1 cellular context compared by ENCODE assay signal in genomic region chr12:31733549-31734432, GRCh38.
TF ChIP-seq lines count a peak whose summit lies in the region.
"Not testable (repeated sequence)": the region's sequence is repeated elsewhere in the genome, so short reads cannot be mapped to it uniquely, and the experiment has no call there.

No MANE protein-coding gene starts in this region.

TF ChIP-seq in K562, 482 proteins besides CTCF, POLR2A, EP300 and RAD21 (continued from another document and continues in another):
- TF ChIP-seq TFE3 (CRISPR knock-in tag; IDR thresholded peaks at IDR 0.05) (0 out of 2 replicates have a peak, but pooled peaks have one; percentile 16), KLF6 (CRISPR knock-in tag; IDR thresholded peaks at IDR 0.05; ENCODE audit: borderline replicate concordance) (peak; percentile 96), ZBTB12 (CRISPR knock-in tag; IDR thresholded peaks at IDR 0.05) (peak; percentile 72), ZNF592 (IDR thresholded peaks at IDR 0.05) (peak; percentile 100), ZKSCAN8 (CRISPR knock-in tag; IDR thresholded peaks at IDR 0.05) (peak; percentile 89), PTRF (tag; IDR thresholded peaks at IDR 0.05) (peak; percentile 92), ZNF311 (CRISPR knock-in tag; IDR thresholded peaks at IDR 0.05) (peak; percentile 95), ZNF445 (CRISPR knock-in tag; IDR thresholded peaks at IDR 0.05; ENCODE audit: low read depth) (peak; percentile 74), MEF2D (tag; conservative IDR thresholded peaks at IDR 0.05; ENCODE audit: low read depth) (peak; percentile 94), ZSCAN32 (CRISPR knock-in tag; IDR thresholded peaks at IDR 0.05) (0 out of 2 replicates have a peak, but pooled peaks have one; percentile 51), YY1 (IDR thresholded peaks at IDR 0.05; ENCODE audit: borderline replicate concordance in 1 of 3, control insufficient read depth in 1 of 3, extremely low read depth in 1 of 3, insufficient read depth in 3 of 3, insufficient read length in 1 of 3, insufficient replicate concordance in 2 of 3, low read depth in 1 of 3, low read length in 2 of 3) (peak in 1 of 3 experiments; percentile 41), HDAC1 (IDR thresholded peaks at IDR 0.05) (peak in 1 of 2 experiments; percentile 53; a peak in 1 of 4 replicates), GTF2A2 (tag; IDR thresholded peaks at IDR 0.05) (peak; percentile 93), ARID1B (IDR thresholded peaks at IDR 0.05) (peak; percentile 85), E2F3 (CRISPR knock-in tag; IDR thresholded peaks at IDR 0.05) (peak; percentile 94), ZEB2 (IDR thresholded peaks at IDR 0.05) (peak; percentile 95), TCF3 (CRISPR knock-in tag; IDR thresholded peaks at IDR 0.05) (peak; percentile 41), ESRRB (CRISPR knock-in tag; IDR thresholded peaks at IDR 0.05; ENCODE audit: borderline replicate concordance) (peak; percentile 63; the same call in 1 of the 2 replicates), HIVEP1 (CRISPR knock-in tag; IDR thresholded peaks at IDR 0.05) (peak; percentile 92), KLF16 (IDR thresholded peaks at IDR 0.05) (0 out of 2 replicates have a peak, but pooled peaks have one; percentile 17), CCNT2 (IDR thresholded peaks at IDR 0.05; ENCODE audit: borderline replicate concordance, extremely low read depth, insufficient read length, low read depth, low read length) (peak; percentile 44), ZNF740 (tag; IDR thresholded peaks at IDR 0.05) (peak in 1 of 2 experiments; percentile 92; a peak in 2 of 4 replicates), NFE2L1 (tag; IDR thresholded peaks at IDR 0.05; ENCODE audit: borderline replicate concordance, low read depth) (peak; percentile 41), HCFC1 (IDR thresholded peaks at IDR 0.05; ENCODE audit: low read depth, low read length) (peak; percentile 17; the same call in 1 of the 2 replicates), ZNF444 (CRISPR knock-in tag; IDR thresholded peaks at IDR 0.05) (peak; percentile 72; the same call in 1 of the 2 replicates), HMGN3 (IDR thresholded peaks at IDR 0.05; ENCODE audit: borderline replicate concordance, extremely low read depth, insufficient read length, low read depth, low read length) (peak; percentile 23), NR2C1 (IDR thresholded peaks at IDR 0.05) (peak; percentile 15), NR2C1 (tag; IDR thresholded peaks at IDR 0.05) (peak; percentile 94), ZNF561 (CRISPR knock-in tag; conservative IDR thresholded peaks at IDR 0.05) (peak; percentile 80; the same call in 1 of the 2 replicates), PTTG1 (tag; IDR thresholded peaks at IDR 0.05; ENCODE audit: low read depth) (peak; percentile 95), CTBP1 (IDR thresholded peaks at IDR 0.05; ENCODE audit: borderline replicate concordance) (peak; percentile 76), IFI16 (CRISPR knock-in tag; IDR thresholded peaks at IDR 0.05) (peak; percentile 87), ZNF212 (CRISPR knock-in tag; IDR thresholded peaks at IDR 0.05) (peak; percentile 84; the same call in 1 of the 2 replicates), TEAD4 (IDR thresholded peaks at IDR 0.05; ENCODE audit: low read length) (peak; percentile 42; the same call in 1 of the 2 replicates), ETV6 (IDR thresholded peaks at IDR 0.05; ENCODE audit: borderline replicate concordance in 1 of 2, low read depth in 2 of 2, low read length in 1 of 2) (0 out of 4 replicates have a peak, but pooled peaks of 1 of the 2 experiments have one; percentile 31), OTX1 (CRISPR knock-in tag; IDR thresholded peaks at IDR 0.05) (peak; percentile 78), NCOA2 (IDR thresholded peaks at IDR 0.05; ENCODE audit: partially characterized antibody in 2 of 2) (peak in 1 of 2 experiments; percentile 58), CHAMP1 (IDR thresholded peaks at IDR 0.05) (peak; percentile 40; the same call in 1 of the 2 replicates), BRD4 (IDR thresholded peaks at IDR 0.05) (peak; percentile 16; the same call in 1 of the 2 replicates), ZNF197 (CRISPR knock-in tag; IDR thresholded peaks at IDR 0.05; ENCODE audit: low read depth) (peak; percentile 92; the same call in 1 of the 2 replicates), SMAD4 (CRISPR knock-in tag; conservative IDR thresholded peaks at IDR 0.05) (peak; percentile 98), CREB1 (IDR thresholded peaks at IDR 0.05) (0 out of 2 replicates have a peak, but pooled peaks have one; percentile 19), EGR1 (conservative IDR thresholded peaks at IDR 0.05) (peak; percentile 53; the same call in 1 of the 2 replicates), ZNF354B (CRISPR knock-in tag; IDR thresholded peaks at IDR 0.05) (peak; percentile 74; the same call in 1 of the 2 replicates)
- not testable (repeated sequence) for TF ChIP-seq ZNF740 (CRISPR knock-in tag; IDR thresholded peaks at IDR 0.05); TEAD4 (CRISPR knock-in tag; IDR thresholded peaks at IDR 0.05; ENCODE audit: borderline replicate concordance); ETV6 (CRISPR knock-in tag; IDR thresholded peaks at IDR 0.05; ENCODE audit: borderline replicate concordance); CREB1 (CRISPR knock-in tag; IDR thresholded peaks at IDR 0.05)
